ENCODE assay signal across 8 cellular contexts in genomic region chr4:15457401-15458201, GRCh38. TPM values are rescaled to one million over a fixed set of nuclear protein-coding genes. Genes with fewer than 3 reads are reported as not detected.
DNase-seq lines count a peak whose midpoint lies in the region; ATAC-seq and TF ChIP-seq lines count a peak whose summit lies in the region.

No MANE protein-coding gene starts in this region.

- no peak for TF ChIP-seq EP300 in stomach (IDR thresholded peaks at IDR 0.05)

- no peaks in the 10 kb centered on the region for H4K20me1 ChIP-seq in hepatocyte (ENCODE audit: insufficient read depth, poor library complexity, severe bottlenecking)

- H3K27ac ChIP-seq in hepatocyte (no peak overlapping the region), stomach (peak overlapping the region in 3 of 5 donors; percentile 31 to 58 (median 43))

- ATAC-seq in GM18498 (IDR thresholded peaks at IDR 0.05; ENCODE audit: unreplicated experiment) (peak; percentile 99), HG02759 (IDR thresholded peaks at IDR 0.05; ENCODE audit: unreplicated experiment) (peak; percentile 96)

- 23% methylated on average over 7 of the region's 7 CpGs for WGBS in hepatocyte (ENCODE audit: low lambda C conversion rate, missing lambda C conversion rate)
- WGBS in stomach, 5 donors, result 14 to 30% (median 18%) methylated on average over 7 of the region's 7 CpGs

- peak; percentile 63 for TF ChIP-seq CTCF in AG09319 (IDR thresholded peaks at IDR 0.05; ENCODE audit: low read depth, low read length)
- peak; percentile 85 for TF ChIP-seq CTCF in hepatocyte (IDR thresholded peaks at IDR 0.05; ENCODE audit: poor library complexity)
- TF ChIP-seq CTCF in stomach (IDR thresholded peaks at IDR 0.05), result peak in 5 of 7 experiments; percentile 37 to 78 (median 66)

- H3K4me1 ChIP-seq in hepatocyte (ENCODE audit: insufficient read depth), result peaks cover 3% of the 10 kb centered on the region
- peaks cover 8 to 23% (median 16%) of the 10 kb centered on the region in 4 donors for H3K4me1 ChIP-seq in stomach

- H3K36me3 ChIP-seq in hepatocyte (replicated peaks; ENCODE audit: insufficient read depth, low read depth) (no peaks in the 10 kb centered on the region), stomach (no peaks in the 10 kb centered on the region)

- H3K4me2 ChIP-seq in hepatocyte, result peak overlapping the region; percentile 11

- no peaks in the 10 kb centered on the region for H3K79me2 ChIP-seq in hepatocyte

- H2AFZ ChIP-seq in hepatocyte, result no peak overlapping the region

- intact Hi-C loops in stomach (cut with DNase I; ENCODE audit: low total_unique reads), result loop anchor here (5.0 kb wide), 1 partner anchor 220 kb away; no protein-coding TSS in a partner anchor

- H3K9me3 ChIP-seq in hepatocyte (ENCODE audit: low read depth) (no peaks in the 10 kb centered on the region), stomach (no peaks in the 10 kb centered on the region)

- no peak overlapping the region for H3K4me3 ChIP-seq in hepatocyte
- H3K4me3 ChIP-seq in stomach, result no peak overlapping the region

- DNase-seq in AG09319 (ENCODE audit: extremely low read depth, low read depth) (no peak), NCI-H1105 (lab: John Stamatoyannopoulos, UW) (peak; percentile 12), amniotic stem cell (lab: John Stamatoyannopoulos, UW) (peak; percentile 63), hepatocyte (ENCODE audit: low spot score) (peak; percentile 70), stomach (no peak), GOT3 (lab: John Stamatoyannopoulos, UW) (no peak)

- H3K27me3 ChIP-seq in hepatocyte (no peaks in the 10 kb centered on the region), stomach (no peaks in the 10 kb centered on the region)

- H3K9me2 ChIP-seq in hepatocyte (replicated peaks; ENCODE audit: insufficient read depth), result no peaks in the 10 kb centered on the region

- TF ChIP-seq POLR2A in stomach (IDR thresholded peaks at IDR 0.05), result no peak

RNA-seq across cellular contexts. Expression of gene CC2D2A, which starts 12.1 kb away (rescaled TPM):
- total RNA-seq in hepatocyte (20.5 and 33.6 TPM in 2 replicates), stomach (10 to 100 TPM; 12.5 to 32.7 (median 16.5) TPM)
- polyA plus RNA-seq in hepatocyte (4.5 and 6.8 TPM in 2 replicates), stomach (10 to 100 TPM in 2 of 3 donors, 1 to 10 TPM in 1; 5.7 to 12.7 (median 11.4) TPM)

RNA-seq across cellular contexts. Expression of gene C1QTNF7, which starts 29.8 kb away (rescaled TPM):
- total RNA-seq in hepatocyte (1.4 and 10.5 TPM in 2 replicates), stomach (10 to 100 TPM in 2 of 5 donors, 1 to 10 TPM in 2, under 1 TPM in 1; 0.87 to 73.2 (median 6.2) TPM)
- polyA plus RNA-seq in hepatocyte (1.1 and 1.4 TPM in 2 replicates), stomach (1 to 10 TPM in 2 of 3 donors, under 1 TPM in 1; 0.68 to 2.1 (median 1.4) TPM)

Comparison
In these comparisons a context has a peak if more than half of its experiments do, and no peak if none do; other contexts are left out.
1. DNase-seq: peak in NCI-H1105 (single experiment), amniotic stem cell (single experiment) and hepatocyte (single experiment); none in AG09319 (single experiment), stomach (single experiment) and GOT3 (single experiment).
2. Peak in every context shown above with its lines, with median percentiles within 50 percentile points of each other: CTCF ChIP-seq.